In the genomic region with DNA sequence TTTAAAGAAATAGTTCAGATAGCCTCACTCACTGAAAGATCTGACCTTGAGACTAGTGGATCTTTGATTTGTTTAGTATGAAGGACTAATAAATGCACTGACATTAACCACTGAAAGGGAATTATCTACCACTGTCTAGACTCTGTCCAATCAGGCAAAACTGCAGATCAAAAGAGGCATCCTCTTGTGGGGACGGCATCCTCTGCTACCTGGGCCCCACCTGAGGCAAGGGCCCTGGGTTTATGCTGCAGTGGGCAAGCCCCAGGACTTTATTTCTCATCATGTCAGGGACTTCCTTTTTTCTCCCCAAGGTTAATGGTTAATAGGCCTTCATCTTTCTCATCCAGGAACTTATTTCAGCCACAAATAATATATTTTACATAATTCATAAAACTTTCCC, we compare ENCODE assay signal across 20 cellular contexts. TPM values are rescaled to one million over a fixed set of nuclear protein-coding genes. Genes with fewer than 3 reads are reported as not detected.
DNase-seq lines count a peak whose midpoint lies in the region; ATAC-seq, FAIRE-seq and TF ChIP-seq lines count a peak whose summit lies in the region.
"Had no signal": no experiment of that assay in that cellular context is flagged by ENCODE, and none has a peak within 500 bp of the region (broad histone marks: within the 10 kb centered on the region; RNA-seq: fewer than 3 reads in every experiment).

No MANE protein-coding gene starts in this region.

- TF ChIP-seq RAD21 in GM12878 (IDR thresholded peaks at IDR 0.05; ENCODE audit: insufficient read depth, low read depth, low read length), result no peak

- H3K4me1 ChIP-seq in OCI-LY3 (ENCODE audit: low read length), result peaks cover 19% of the 10 kb centered on the region
- H3K4me1 ChIP-seq in GM12878 (ENCODE audit: control insufficient read depth, insufficient read depth, low read length), result no peaks in the 10 kb centered on the region
- H3K4me1 ChIP-seq in trophoblast cell (ENCODE audit: control insufficient read depth in 1 of 2, insufficient read depth in 2 of 2, low read length in 2 of 2), result peaks cover 18 to 39% of the 10 kb centered on the region in 2 experiments
- H3K4me1 ChIP-seq in esophagus squamous epithelium, result no peaks in the 10 kb centered on the region

- WGBS in GM12878 (ENCODE audit: insufficient coverage, insufficient replicate concordance, low lambda C conversion rate, missing lambda C conversion rate), result 58% methylated on average over 1 of the region's 1 CpG
- no CpG with 5 or more reads among the region's 1 CpG for WGBS in trophoblast cell (ENCODE audit: extremely low coverage, insufficient coverage, insufficient read length)
- 85 to 93% methylated on average over 1 of the region's 1 CpG for WGBS in esophagus squamous epithelium, 2 donors

- no peak overlapping the region for H2BK120ac ChIP-seq in trophoblast cell (ENCODE audit: insufficient read depth, low read length, poor library complexity)

- no peak overlapping the region for H2AK5ac ChIP-seq in trophoblast cell (ENCODE audit: low read length)

- H3K36me3 ChIP-seq in OCI-LY3 (replicated peaks; ENCODE audit: low read depth, low read length) (peaks cover 57% of the 10 kb centered on the region), GM12878 (ENCODE audit: control insufficient read depth in 2 of 2, insufficient read depth in 2 of 2, low read length in 1 of 2) (peaks cover 54 to 90% of the 10 kb centered on the region in 2 experiments), trophoblast cell (ENCODE audit: control insufficient read depth in 1 of 2, insufficient read depth in 2 of 2, low read length in 2 of 2) (peaks cover 19 to 28% of the 10 kb centered on the region in 2 experiments), esophagus squamous epithelium (peaks cover 18 to 100% (median 75%) of the 10 kb centered on the region in 3 donors)

- SMC1A ChIA-PET in GM12878 (lab: Charles Lee; ENCODE audit: uncharacterized antibody, unreplicated experiment), result interaction anchor here (1.0 to 1.5 kb wide), 4 partner anchors 8 to 31 kb away, joined by 3 to 8 read pairs (median 4); no protein-coding TSS in a partner anchor

- H3K27me3 ChIP-seq in OCI-LY3 (ENCODE audit: low read depth, low read length), result no peaks in the 10 kb centered on the region
- H3K27me3 ChIP-seq in GM12878 (replicated peaks in 1 of 2; ENCODE audit: control insufficient read depth in 2 of 2, insufficient read depth in 2 of 2, low read length in 1 of 2), result no peaks in the 10 kb centered on the region
- no peaks in the 10 kb centered on the region for H3K27me3 ChIP-seq in trophoblast cell (ENCODE audit: insufficient read depth, low read length)
- H3K27me3 ChIP-seq in esophagus squamous epithelium, result no peaks in the 10 kb centered on the region
- H3K27me3 ChIP-seq: BE2C, heart left ventricle had no signal

- DNase-seq in activated CD4-positive, alpha-beta T cell treated with anti-CD3 and anti-CD28 coated beads, Interleukin-2, amount 10 ng/mL, durations not matched to agents 7 days and 5 days, result no peak
- no peak for DNase-seq in activated CD4-positive, alpha-beta T cell treated with anti-CD3 and anti-CD28 coated beads, Interleukin-2, amount 50 U/mL, for 48 hours
- DNase-seq in GM12878 (ENCODE audit: low read depth, low spot score) (no peak), trophoblast cell (no peak), esophagus squamous epithelium (lab: John Stamatoyannopoulos, UW) (no peak), GM13976 (ENCODE audit: low spot score) (no peak)
- no peak for DNase-seq in activated CD8-positive, alpha-beta memory T cell treated with anti-CD3 and anti-CD28 coated beads for 24 hours
- DNase-seq: activated effector memory CD4-positive, alpha-beta T cell treated with anti-CD3 and anti-CD28 coated beads, Interleukin-2, amount 50 U/mL, for 16 hours; BE2C; GDM1; heart left ventricle; NCI-H1417; NCI-H2171 treated with DMSO at 0.1 percent for 48 hours; NCI-H69; posterior cingulate gyrus; SHP77; stimulated activated CD4-positive, alpha-beta T cell treated with anti-CD3 and anti-CD28 coated beads, Interleukin-1b, Interleukin-23, amount 100 ng/mL, for 48 hours; WERI-Rb-1 had no signal

- no peaks in the 10 kb centered on the region for H4K20me1 ChIP-seq in OCI-LY3 (ENCODE audit: insufficient read depth, low read length)
- peaks cover 17% of the 10 kb centered on the region for H4K20me1 ChIP-seq in GM12878 (ENCODE audit: control insufficient read depth, insufficient read depth)

- H3K79me1 ChIP-seq in trophoblast cell (ENCODE audit: low read length), result peaks cover 10% of the 10 kb centered on the region

- CTCF ChIA-PET in activated CD4-positive, alpha-beta T cell treated with anti-CD3 and anti-CD28 coated beads, Interleukin-2, amount 10 ng/mL, durations not matched to agents 7 days and 5 days (lab: Charles Lee), result interaction anchor here (1.3 to 1.7 kb wide), 2 partner anchors 13 to 19 kb away, joined by 4 to 5 read pairs; no protein-coding TSS in a partner anchor
- CTCF ChIA-PET in GM12878 (lab: Yijun Ruan, JAX), result interaction anchor here (0.6 to 1.9 kb wide), 5 partner anchors 14 to 1078 kb away, joined by 3 to 5 read pairs (median 3); no protein-coding TSS in a partner anchor

- H4K8ac ChIP-seq in trophoblast cell (ENCODE audit: low read depth, low read length), result no peak overlapping the region

- peak; percentile 26 for ATAC-seq in GM12878
- ATAC-seq: heart left ventricle, HepG2 had no signal

- H3K79me2 ChIP-seq in OCI-LY3 (ENCODE audit: low read length) (no peaks in the 10 kb centered on the region), GM12878 (ENCODE audit: control insufficient read depth, insufficient read depth, low read length) (no peaks in the 10 kb centered on the region; the same call in 1 of the 2 replicates), trophoblast cell (ENCODE audit: control insufficient read depth, insufficient read depth, low read length, poor library complexity) (no peaks in the 10 kb centered on the region)

- no peak overlapping the region for H2BK5ac ChIP-seq in trophoblast cell (ENCODE audit: low read depth, low read length, poor library complexity)

- H4K91ac ChIP-seq in trophoblast cell (ENCODE audit: low read depth, low read length), result no peak overlapping the region

- H3K23ac ChIP-seq in trophoblast cell (ENCODE audit: low read length), result no peak overlapping the region

- no peak overlapping the region for H2BK12ac ChIP-seq in trophoblast cell (ENCODE audit: low read length)

- H3K36me3 Mint-ChIP-seq in activated CD4-positive, alpha-beta T cell treated with anti-CD3 and anti-CD28 coated beads, Interleukin-2, amount 10 ng/mL, durations not matched to agents 7 days and 5 days (ENCODE audit: low read depth), result peaks cover 92% of the 10 kb centered on the region

- no peaks in the 10 kb centered on the region for H3K27me3 Mint-ChIP-seq in activated CD4-positive, alpha-beta T cell treated with anti-CD3 and anti-CD28 coated beads, Interleukin-2, amount 10 ng/mL, durations not matched to agents 7 days and 5 days

- H3K14ac ChIP-seq in trophoblast cell (ENCODE audit: low read length), result no peak overlapping the region

- peak overlapping the region; percentile 4; the same call in 1 of the 2 replicates for H3K27ac ChIP-seq in OCI-LY3 (ENCODE audit: low read length)
- H3K27ac ChIP-seq in GM12878 (ENCODE audit: control insufficient read depth, insufficient read depth), result no peak overlapping the region
- H3K27ac ChIP-seq in trophoblast cell (ENCODE audit: low read depth, low read length), result peak overlapping the region; percentile 22
- H3K27ac ChIP-seq in esophagus squamous epithelium, result no peak overlapping the region
- H3K27ac ChIP-seq: WERI-Rb-1 had no signal

- peak overlapping the region; percentile 33 for H3K27ac Mint-ChIP-seq in activated CD4-positive, alpha-beta T cell treated with anti-CD3 and anti-CD28 coated beads, Interleukin-2, amount 10 ng/mL, durations not matched to agents 7 days and 5 days

- TF ChIP-seq CTCF in OCI-LY3 (IDR thresholded peaks at IDR 0.05; ENCODE audit: low read depth, low read length), result no peak
- TF ChIP-seq CTCF in GM12878 (IDR thresholded peaks at IDR 0.05 in 2 of 3, conservative IDR thresholded peaks at IDR 0.05 in 1 of 3; ENCODE audit: control insufficient read depth in 2 of 3, extremely low read depth in 1 of 3, insufficient read depth in 1 of 3, low read depth in 3 of 3, low read length in 3 of 3), result no peak
- TF ChIP-seq CTCF in esophagus squamous epithelium (IDR thresholded peaks at IDR 0.05), result no peak
- TF ChIP-seq CTCF in GM13976 (IDR thresholded peaks at IDR 0.05; ENCODE audit: borderline replicate concordance, control extremely low read depth, extremely low read depth, insufficient read depth, missing control alignments), result no peak

- no peak overlapping the region for H3K18ac ChIP-seq in trophoblast cell (ENCODE audit: low read length)

- peaks cover 89% of the 10 kb centered on the region for H3K4me1 Mint-ChIP-seq in activated CD4-positive, alpha-beta T cell treated with anti-CD3 and anti-CD28 coated beads, Interleukin-2, amount 10 ng/mL, durations not matched to agents 7 days and 5 days

- TF ChIP-seq POLR2A in GM12878 (IDR thresholded peaks at IDR 0.05; ENCODE audit: low read depth, low read length) (no peak), esophagus squamous epithelium (IDR thresholded peaks at IDR 0.05) (no peak)

- H3K4ac ChIP-seq in trophoblast cell (ENCODE audit: low read depth, low read length), result no peak overlapping the region

- H3K4me3 Mint-ChIP-seq in activated CD4-positive, alpha-beta T cell treated with anti-CD3 and anti-CD28 coated beads, Interleukin-2, amount 10 ng/mL, durations not matched to agents 7 days and 5 days, result no peak overlapping the region

- intact Hi-C loops in GM12878 (cut with micrococcal nuclease; ENCODE audit: unreplicated experiment), result no loop called here
- intact Hi-C loops in esophagus squamous epithelium (cut with DNase I), result no loop called here

- H3K9ac ChIP-seq in OCI-LY3 (ENCODE audit: low read length), result no peak overlapping the region
- no peak overlapping the region for H3K9ac ChIP-seq in GM12878 (ENCODE audit: control insufficient read depth, insufficient read depth, low read length)
- no peak overlapping the region for H3K9ac ChIP-seq in trophoblast cell (ENCODE audit: low read length)

- no peak for TF ChIP-seq EP300 in GM12878 (IDR thresholded peaks at IDR 0.05; ENCODE audit: borderline replicate concordance in 1 of 2, control insufficient read depth in 1 of 2, low read depth in 2 of 2, low read length in 2 of 2)

- H2AFZ ChIP-seq in OCI-LY3 (ENCODE audit: low read depth, low read length) (no peak overlapping the region), GM12878 (ENCODE audit: control insufficient read depth, low read depth, low read length) (no peak overlapping the region), trophoblast cell (ENCODE audit: insufficient read depth, low read length, poor library complexity) (no peak overlapping the region)

- H3K9me3 ChIP-seq in OCI-LY3 (ENCODE audit: insufficient read depth, low read length) (no peaks in the 10 kb centered on the region), GM12878 (replicated peaks; ENCODE audit: control insufficient read depth, insufficient read depth, low read length) (no peaks in the 10 kb centered on the region), trophoblast cell (ENCODE audit: insufficient read depth, low read depth, low read length) (peaks cover 5% of the 10 kb centered on the region), esophagus squamous epithelium (no peaks in the 10 kb centered on the region)
- H3K9me3 ChIP-seq: BE2C, heart left ventricle had no signal

- RAD21 ChIA-PET in GM12878 (lab: Charles Lee; ENCODE audit: unreplicated experiment), result interaction anchor here (0.9 to 1.0 kb wide), 2 partner anchors 34 to 48 kb away, joined by 3 read pairs; no protein-coding TSS in a partner anchor

- BruUV-seq in GM12878 (replicated peaks; lab: Mats Ljungman, UMichigan), result TSS peak; percentile 5

- no peaks in the 10 kb centered on the region for H3K9me3 Mint-ChIP-seq in activated CD4-positive, alpha-beta T cell treated with anti-CD3 and anti-CD28 coated beads, Interleukin-2, amount 10 ng/mL, durations not matched to agents 7 days and 5 days

- no peak overlapping the region for H3K4me3 ChIP-seq in OCI-LY3 (ENCODE audit: low read length)
- H3K4me3 ChIP-seq in GM12878, result no peak overlapping the region
- H3K4me3 ChIP-seq in trophoblast cell (ENCODE audit: low read depth, low read length), result no peak overlapping the region
- H3K4me3 ChIP-seq in esophagus squamous epithelium, result no peak overlapping the region
- H3K4me3 ChIP-seq: heart left ventricle had no signal

- POLR2A ChIA-PET in activated CD4-positive, alpha-beta T cell treated with anti-CD3 and anti-CD28 coated beads, Interleukin-2, amount 10 ng/mL, durations not matched to agents 7 days and 5 days (lab: Charles Lee), result no interaction called here
- POLR2A ChIA-PET in GM12878 (lab: Charles Lee), result no interaction called here

- in situ Hi-C loops in GM12878 (cut with MboI), result no loop called here
- in situ Hi-C loops in GM13976 (cut with MboI; ENCODE audit: low sequenced_read_pairs, unreplicated experiment), result no loop called here

- peak overlapping the region; percentile 17 for H3K4me2 ChIP-seq in OCI-LY3 (ENCODE audit: low read length)
- no peak overlapping the region for H3K4me2 ChIP-seq in GM12878 (ENCODE audit: control insufficient read depth, insufficient read depth)
- H3K4me2 ChIP-seq in trophoblast cell (ENCODE audit: low read length), result no peak overlapping the region

- peak; percentile 47 for FAIRE-seq in GM12878 (lab: Jason Lieb, UNC)
- FAIRE-seq: HepG2 had no signal

- no peak overlapping the region for H4K12ac ChIP-seq in trophoblast cell (ENCODE audit: low read depth, low read length)

RNA-seq across cellular contexts. Expression of a gene that starts 32.2 kb away (rescaled TPM):
- total RNA-seq in activated CD4-positive, alpha-beta T cell treated with anti-CD3 and anti-CD28 coated beads, Interleukin-2, amount 10 ng/mL, durations not matched to agents 7 days and 5 days, result 100 to 1,000 TPM; 876 to 958 TPM
- total RNA-seq in GM12878 (2013; cell fraction: nucleolus; rRNA removed), result 234 and 236 TPM in 2 replicates
- total RNA-seq in GM12878 (2014; rRNA removed) (266 and 304 TPM in 2 replicates), GM12878 (2014; rRNA removed; fragmentation: Illumina TruSeq; extraction: Trizol) (249 and 277 TPM in 2 replicates), GM12878 (2021) (309 and 336 TPM in 2 replicates), esophagus squamous epithelium (10 to 100 TPM; 23.6 to 58.9 (median 36.1) TPM)
- 185 TPM for polyA plus RNA-seq in GM12878 (2011; ENCODE audit: low read depth)
- polyA plus RNA-seq in GM12878 (2011; rRNA removed) (398 and 422 TPM in 2 replicates), GM12878 (2014; fragmentation: Illumina TruSeq; extraction: Trizol) (337 and 410 TPM in 2 replicates), GM12878 (2014; fragmentation: Nextera tagmentation; extraction: Ambion mirVana) (100 to 1,000 TPM in 1 of 2 experiments, 10 to 100 TPM in 1; 81.8 to 102 TPM), GM12878 (2014; rRNA removed) (243 and 305 TPM in 2 replicates), GM12878 (2016; fragmentation: Nextera tagmentation; extraction: Ambion mirVana) (100 to 1,000 TPM; 318 to 326 TPM)
- 272 and 306 TPM in 2 replicates for polyA plus RNA-seq in GM12878 (2011; cell fraction: cytosol; rRNA removed)
- polyA plus RNA-seq in GM12878 (2011; cell fraction: nucleus; rRNA removed), result 395 and 414 TPM in 2 replicates
- 237 and 268 TPM in 2 replicates for polyA plus RNA-seq in GM12878 (2012)
- polyA minus RNA-seq in GM12878 (2011; rRNA and poly(A)+ RNA removed), result 452 and 493 TPM in 2 replicates
- polyA minus RNA-seq in GM12878 (2011; cell fraction: cytosol; rRNA and poly(A)+ RNA removed), result 179 and 200 TPM in 2 replicates
- polyA minus RNA-seq in GM12878 (2011; cell fraction: nucleus; rRNA and poly(A)+ RNA removed), result 391 and 520 TPM in 2 replicates
- polyA plus RNA-seq in trophoblast cell (2013), result 29.8 and 30.6 TPM in 2 replicates

Comparison
In these comparisons a context has a peak if more than half of its experiments do, and no peak if none do; other contexts are left out.
1. H3K27ac ChIP-seq: peak in OCI-LY3 (single experiment) and trophoblast cell (single experiment); none in GM12878 (single experiment) and esophagus squamous epithelium (0 of 4).